Comparison of ENCODE assay signal across 17 cellular contexts in the genomic region with DNA sequence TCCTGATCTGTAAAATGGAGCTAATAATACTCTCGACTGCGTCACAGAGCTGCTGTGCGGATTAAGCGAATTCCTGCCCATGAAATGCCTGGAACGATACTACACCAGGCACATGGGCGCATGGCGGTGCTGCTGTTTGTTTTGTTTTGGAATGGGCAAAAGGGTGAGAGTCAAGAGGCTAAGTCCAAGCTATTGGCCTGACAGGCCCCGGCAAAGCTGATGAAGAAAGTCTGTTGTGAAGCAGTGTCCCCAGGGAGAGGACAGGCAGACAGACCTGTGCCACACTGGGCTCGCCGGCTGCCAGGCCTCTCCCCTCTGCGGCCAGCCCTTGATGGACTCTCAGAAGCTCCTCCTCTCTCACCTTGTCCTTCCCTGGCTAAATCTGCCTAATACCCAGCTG. TPM values are rescaled to one million over a fixed set of nuclear protein-coding genes. Genes with fewer than 3 reads are reported as not detected.
A peak's percentile ranks its signal among the peaks of the same experiment; 100 is the strongest.
DNase-seq lines count a peak whose midpoint lies in the region; ATAC-seq and TF ChIP-seq lines count a peak whose summit lies in the region.
"Had no signal": no experiment of that assay in that cellular context is flagged by ENCODE, and none has a peak within 500 bp of the region (broad histone marks: within the 10 kb centered on the region; RNA-seq: fewer than 3 reads in every experiment).

No MANE protein-coding gene starts in this region.

- ATAC-seq in heart left ventricle (peak in 3 of 4 donors; percentile 16 to 33 (median 30)), right lobe of liver (peak; percentile 52 to 77 (median 72)), gastrocnemius medialis (peak; percentile 41 to 42)
- ATAC-seq: GM12878 had no signal

- H3K4me1 ChIP-seq in BE2C (peaks cover 5% of the 10 kb centered on the region; the same call in 1 of the 2 replicates), heart left ventricle (peaks cover 0 to 41% (median 14%) of the 10 kb centered on the region in 12 donors), right lobe of liver (peaks cover 0 to 69% (median 25%) of the 10 kb centered on the region in 4 donors), gastrocnemius medialis (peaks cover 24 to 38% of the 10 kb centered on the region in 2 donors)

- no peaks in the 10 kb centered on the region for H3K27me3 ChIP-seq in BE2C
- H3K27me3 ChIP-seq in heart left ventricle = no peaks in the 10 kb centered on the region
- H3K27me3 ChIP-seq in right lobe of liver = no peaks in the 10 kb centered on the region
- H3K27me3 ChIP-seq in gastrocnemius medialis = no peaks in the 10 kb centered on the region
- H3K27me3 ChIP-seq: BLaER1 treated with 17β-estradiol and CSF1 and Interleukin-3, amounts not matched to agents 10 nM and 100 nM had no signal

- H3K4me3 ChIP-seq in BE2C (ENCODE audit: low read depth, low read length) (no peak overlapping the region), heart left ventricle (no peak overlapping the region), right lobe of liver (no peak overlapping the region), gastrocnemius medialis (peak overlapping the region in 1 of 4 donors; percentile 2)
- H3K4me3 ChIP-seq: BLaER1 treated with 17β-estradiol and CSF1 and Interleukin-3, amounts not matched to agents 10 nM and 100 nM; GM12878; PC-9 had no signal

- TF ChIP-seq POLR2A in heart left ventricle (IDR thresholded peaks at IDR 0.05) = no peak
- TF ChIP-seq POLR2A in right lobe of liver (IDR thresholded peaks at IDR 0.05) = peak; percentile 66
- peak; percentile 19 to 39 for TF ChIP-seq POLR2A in gastrocnemius medialis (IDR thresholded peaks at IDR 0.05)

- TF ChIP-seq CTCF in BE2C (IDR thresholded peaks at IDR 0.05; ENCODE audit: low read depth, low read length) (no peak), heart left ventricle (IDR thresholded peaks at IDR 0.05) (no peak), right lobe of liver (IDR thresholded peaks at IDR 0.05) (no peak), gastrocnemius medialis (IDR thresholded peaks at IDR 0.05 in 4 of 5, conservative IDR thresholded peaks at IDR 0.05 in 1 of 5) (no peak)

- in situ Hi-C loops in gastrocnemius medialis (cut with MboI; ENCODE audit: low sequenced_read_pairs in 4 of 4) = no loop called here

- H3K9me3 ChIP-seq in BE2C (no peaks in the 10 kb centered on the region), heart left ventricle (peaks cover 0 to 3% (median 0%) of the 10 kb centered on the region in 12 donors), right lobe of liver (no peaks in the 10 kb centered on the region), gastrocnemius medialis (no peaks in the 10 kb centered on the region)
- H3K9me3 ChIP-seq: BLaER1 treated with 17β-estradiol and CSF1 and Interleukin-3, amounts not matched to agents 10 nM and 100 nM had no signal

- DNase-seq in BE2C (peak; percentile 2), heart left ventricle (no peak), right lobe of liver (peak; percentile 57 to 93 (median 91)), gastrocnemius medialis (peak; percentile 60 to 68), retina (no peak), T-helper 9 cell (no peak)
- no peak for DNase-seq in activated effector memory CD4-positive, alpha-beta T cell treated with Interleukin-2 at 50 U/mL for 16 hours
- DNase-seq: DND-41, GOT3, KBM-7, NCI-H146, NCI-H2081, NCI-H748 treated with DMSO at 0.1 percent for 48 hours, PC-9 had no signal

- intact Hi-C loops in heart left ventricle (cut with DNase I) = loop anchor here in 1 of 10 donors (5.0 kb wide), 1 partner anchor 40 kb away; no protein-coding TSS in a partner anchor
- intact Hi-C loops in right lobe of liver (cut with DNase I) = loop anchor here in 1 of 2 donors (5.0 kb wide), 1 partner anchor 35 kb away; no protein-coding TSS in a partner anchor
- intact Hi-C loops in gastrocnemius medialis (cut with DNase I; ENCODE audit: low total_unique reads) = loop anchor here (1.0 kb wide), 1 partner anchor 40 kb away; no protein-coding TSS in a partner anchor

- H3K27ac ChIP-seq in heart left ventricle (peak overlapping the region in 8 of 12 donors; percentile 56 to 85 (median 74)), right lobe of liver (peak overlapping the region; percentile 43 to 97 (median 74)), gastrocnemius medialis (peak overlapping the region; percentile 86 to 97 (median 92))
- H3K27ac ChIP-seq: HL-60, PC-9 had no signal

- 74 to 83% (median 78%) methylated on average over 11 of the region's 11 CpGs for WGBS in heart left ventricle, 4 donors
- 24% methylated on average over 8 of the region's 11 CpGs for WGBS in right lobe of liver (ENCODE audit: insufficient coverage, low coverage, low lambda C conversion rate, missing lambda C conversion rate)

- no peaks in the 10 kb centered on the region for H3K36me3 ChIP-seq in BE2C
- no peaks in the 10 kb centered on the region for H3K36me3 ChIP-seq in heart left ventricle
- H3K36me3 ChIP-seq in right lobe of liver = no peaks in the 10 kb centered on the region
- no peaks in the 10 kb centered on the region for H3K36me3 ChIP-seq in gastrocnemius medialis
- H3K36me3 ChIP-seq: BLaER1 treated with 17β-estradiol and CSF1 and Interleukin-3, amounts not matched to agents 10 nM and 100 nM had no signal

RNA-seq across cellular contexts. Expression of a gene that starts 31.3 kb away (rescaled TPM):
- 0.42 TPM for polyA plus RNA-seq in BE2C (2012; ENCODE audit: insufficient read depth, insufficient read length, low read depth)
- total RNA-seq in heart left ventricle (10 to 100 TPM in 6 of 9 donors, 1 to 10 TPM in 3; 1.5 to 43.5 (median 16.2) TPM), right lobe of liver (100 to 1,000 TPM in 3 of 6 experiments, 10 to 100 TPM in 2, 1 to 10 TPM in 1; 1.0 to 230 (median 101) TPM), gastrocnemius medialis (100 to 1,000 TPM in 2 of 4 donors, 10 to 100 TPM in 2; 61.3 to 264 (median 102) TPM)
- polyA plus RNA-seq in heart left ventricle = 10 to 100 TPM; 18.4 to 79.2 TPM
- total RNA-seq: GM12878 had no signal

RNA-seq across cellular contexts. Expression of a gene that starts 50.7 kb away (rescaled TPM):
- polyA plus RNA-seq in BE2C (2012; ENCODE audit: insufficient read depth, insufficient read length, low read depth) = 11.4 TPM
- 10 to 100 TPM; 26.3 to 64.4 (median 33.0) TPM for total RNA-seq in heart left ventricle
- 10 to 100 TPM; 36.2 to 44.7 TPM for polyA plus RNA-seq in heart left ventricle
- 10 to 100 TPM in 3 of 6 experiments, 1 to 10 TPM in 3; 5.7 to 24.4 (median 12.4) TPM for total RNA-seq in right lobe of liver
- total RNA-seq in gastrocnemius medialis = 10 to 100 TPM; 20.4 to 33.7 (median 27.7) TPM

Comparison
In these comparisons a context has a peak if more than half of its experiments do, and no peak if none do; other contexts are left out.
1. DNase-seq: peak in BE2C (single experiment), right lobe of liver (3 of 3) and gastrocnemius medialis (2 of 2); none in heart left ventricle (0 of 5), retina (single experiment), activated effector memory CD4-positive, alpha-beta T cell treated with Interleukin-2 at 50 U/mL for 16 hours (single experiment) and T-helper 9 cell (single experiment).
2. POLR2A ChIP-seq: peak in right lobe of liver (single experiment) and gastrocnemius medialis (2 of 2); none in heart left ventricle (0 of 2).
3. Peak in every context shown above with its lines, with median percentiles within 50 percentile points of each other: ATAC-seq and H3K27ac ChIP-seq.